14 cellular contexts compared by ENCODE assay signal in the genomic region with DNA sequence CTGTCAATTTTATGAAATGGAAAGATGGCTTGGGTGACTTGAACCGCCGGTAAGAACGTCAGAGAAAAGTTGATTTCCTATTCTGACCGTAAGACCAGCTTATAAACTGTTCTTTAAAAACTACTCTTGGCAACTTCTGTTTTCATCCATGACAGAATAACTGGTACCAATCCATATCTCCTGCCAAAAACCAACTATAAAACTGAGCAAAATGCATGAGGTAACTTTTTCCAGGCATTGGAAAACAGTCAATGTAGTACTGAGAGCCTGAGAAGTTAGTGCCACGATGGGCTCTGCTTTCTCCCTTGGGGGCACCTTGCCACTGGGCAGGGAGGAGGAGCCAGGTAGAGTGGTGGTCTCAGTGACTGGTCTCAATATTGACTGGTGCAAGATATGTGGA.
"Had no signal": no experiment of that assay in that cellular context is flagged by ENCODE, and none has a peak within 500 bp of the region (broad histone marks: within the 10 kb centered on the region; RNA-seq: fewer than 3 reads in every experiment).

No MANE protein-coding gene starts in this region.

- ATAC-seq: left colon, T-cell had no signal

- H3K9me3 ChIP-seq: right lobe of liver, spleen had no signal

- H3K4me3 ChIP-seq: lung, right lobe of liver, spleen had no signal

- H3K27me3 ChIP-seq: brain microvascular endothelial cell, right lobe of liver, spleen had no signal

- H3K9me3 Mint-ChIP-seq: activated naive CD8-positive, alpha-beta T cell treated with anti-CD3 and anti-CD28 coated beads for 36 hours; naive B cell; stimulated activated naive CD8-positive, alpha-beta T cell treated with anti-CD3 and anti-CD28 coated beads, Interleukin-15, Interleukin-2, amounts not matched to agents 100 ng/mL and 50 ng/mL, for 24 hours; T-cell had no signal

- H3K36me3 ChIP-seq: brain microvascular endothelial cell, right lobe of liver, spleen had no signal

- DNase-seq: activated CD4-positive, alpha-beta T cell treated with anti-CD3 and anti-CD28 coated beads, Interleukin-2, amount 50 U/mL, for 1 hour; activated naive CD8-positive, alpha-beta T cell treated with anti-CD3 and anti-CD28 coated beads for 36 hours; brain microvascular endothelial cell; dermis blood vessel endothelial cell; left colon; naive B cell; right lobe of liver; spleen; T-cell; T-helper 9 cell had no signal

- H3K4me3 Mint-ChIP-seq: activated naive CD8-positive, alpha-beta T cell treated with anti-CD3 and anti-CD28 coated beads for 36 hours; activated T-helper 1 cell treated with anti-CD3 and anti-CD28 coated beads, Interleukin-12 subunit alpha, Interleukin-12 subunit beta, Interleukin-2, Interleukin-4 antibody, amounts not matched to agents 30 ng/mL and 10 ng/mL and 1 ng/mL, durations not matched to agents 14 hours and 24 hours and 36 hours; naive B cell; stimulated activated naive CD8-positive, alpha-beta T cell treated with anti-CD3 and anti-CD28 coated beads, Interleukin-15, Interleukin-2, amounts not matched to agents 100 ng/mL and 50 ng/mL, for 24 hours; T-cell had no signal

- H3K27ac Mint-ChIP-seq: activated naive CD8-positive, alpha-beta T cell treated with anti-CD3 and anti-CD28 coated beads for 36 hours; activated T-helper 1 cell treated with anti-CD3 and anti-CD28 coated beads, Interleukin-12 subunit alpha, Interleukin-12 subunit beta, Interleukin-2, Interleukin-4 antibody, amounts not matched to agents 30 ng/mL and 10 ng/mL and 1 ng/mL, durations not matched to agents 14 hours and 24 hours and 36 hours; naive B cell; stimulated activated naive CD8-positive, alpha-beta T cell treated with anti-CD3 and anti-CD28 coated beads, Interleukin-15, Interleukin-2, amounts not matched to agents 100 ng/mL and 50 ng/mL, for 24 hours; T-cell had no signal

- H3K27me3 Mint-ChIP-seq: activated naive CD8-positive, alpha-beta T cell treated with anti-CD3 and anti-CD28 coated beads for 36 hours; naive B cell; stimulated activated naive CD8-positive, alpha-beta T cell treated with anti-CD3 and anti-CD28 coated beads, Interleukin-15, Interleukin-2, amounts not matched to agents 100 ng/mL and 50 ng/mL, for 24 hours; T-cell had no signal

- H3K27ac ChIP-seq: brain microvascular endothelial cell, epithelial cell of prostate, right lobe of liver, spleen had no signal

- H3K36me3 Mint-ChIP-seq: activated naive CD8-positive, alpha-beta T cell treated with anti-CD3 and anti-CD28 coated beads for 36 hours; naive B cell; T-cell had no signal
